ENCODE assay signal across 12 cellular contexts in the genomic region with DNA sequence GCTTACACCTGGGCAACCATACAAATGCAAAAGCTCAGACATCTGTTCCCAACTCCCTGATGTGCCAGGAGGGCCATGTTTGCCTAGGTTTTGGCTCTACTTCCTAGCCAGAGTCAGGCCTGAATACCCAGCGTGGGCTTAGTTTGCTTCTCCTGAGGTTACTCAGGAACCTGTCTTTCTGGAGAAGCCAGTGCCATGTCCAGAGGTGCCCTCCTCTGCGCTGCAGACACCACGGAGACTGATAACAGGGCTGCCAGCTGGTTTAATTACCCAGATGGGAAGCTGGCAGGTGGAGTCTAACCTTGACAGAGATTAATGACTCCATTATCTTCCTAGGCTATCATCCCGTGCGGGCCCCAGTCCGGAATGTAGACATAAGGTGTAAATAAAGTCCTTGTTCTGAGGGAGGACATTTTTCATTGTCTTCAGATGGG. TPM values are rescaled to one million over a fixed set of nuclear protein-coding genes. Genes with fewer than 3 reads are reported as not detected.
DNase-seq lines count a peak whose midpoint lies in the region; ATAC-seq lines count a peak whose summit lies in the region.
"Had no signal": no experiment of that assay in that cellular context is flagged by ENCODE, and none has a peak within 500 bp of the region (broad histone marks: within the 10 kb centered on the region; RNA-seq: fewer than 3 reads in every experiment).

No MANE protein-coding gene starts in this region.

- H3K36me3 Mint-ChIP-seq in central memory CD8-positive, alpha-beta T cell (ENCODE audit: insufficient read depth), result peaks cover 2% of the 10 kb centered on the region
- H3K36me3 Mint-ChIP-seq in CD8-positive, alpha-beta memory T cell, result peaks cover 0 to 9% (median 0%) of the 10 kb centered on the region in 3 donors

- ATAC-seq in central memory CD8-positive, alpha-beta T cell (replicated peaks; ENCODE audit: extremely low read depth, poor library complexity, severe bottlenecking), result no peak
- ATAC-seq: left cardiac atrium had no signal

- DNase-seq in NCI-H1105 treated with DMSO at 0.1 percent for 48 hours (lab: John Stamatoyannopoulos, UW) (peak; percentile 92), NCI-H510A (lab: John Stamatoyannopoulos, UW) (peak; percentile 63), RKO (ENCODE audit: low spot score) (no peak), AG08395 (ENCODE audit: low spot score) (no peak), SKM-1 treated with dmso at 0.1 percent for 144 hours (lab: John Stamatoyannopoulos, UW; ENCODE audit: unreplicated experiment) (no peak)
- DNase-seq in central memory CD8-positive, alpha-beta T cell (ENCODE audit: low spot score in 2 of 2), result no peak
- no peak for DNase-seq in CD8-positive, alpha-beta memory T cell
- DNase-seq: activated effector memory CD4-positive, alpha-beta T cell treated with anti-CD3 and anti-CD28 coated beads, Interleukin-2, amount 50 U/mL, for 16 hours; aorta; left cardiac atrium; MM.1S had no signal

- no peak overlapping the region for H3K9ac ChIP-seq in BLaER1 treated with 17β-estradiol and CSF1 and Interleukin-3, amounts not matched to agents 10 nM and 100 nM

- H3K4me3 ChIP-seq in BLaER1 treated with 17β-estradiol and CSF1 and Interleukin-3, amounts not matched to agents 10 nM and 100 nM, result no peak overlapping the region
- no peak overlapping the region for H3K4me3 ChIP-seq in CD8-positive, alpha-beta memory T cell (ENCODE audit: low read length)

- H3K27ac ChIP-seq in BLaER1 treated with 17β-estradiol and CSF1 and Interleukin-3, amounts not matched to agents 10 nM and 100 nM, result no peak overlapping the region
- H3K27ac ChIP-seq in CD8-positive, alpha-beta memory T cell (ENCODE audit: low read depth, low read length), result no peak overlapping the region

- peaks cover 21% of the 10 kb centered on the region for H3K27me3 Mint-ChIP-seq in central memory CD8-positive, alpha-beta T cell
- peaks cover 4 to 9% of the 10 kb centered on the region in 2 donors for H3K27me3 Mint-ChIP-seq in CD8-positive, alpha-beta memory T cell

- no peaks in the 10 kb centered on the region for H4K20me1 ChIP-seq in BLaER1 treated with 17β-estradiol and CSF1 and Interleukin-3, amounts not matched to agents 10 nM and 100 nM

- no peaks in the 10 kb centered on the region for H3K9me3 Mint-ChIP-seq in central memory CD8-positive, alpha-beta T cell
- peaks cover 0 to 6% (median 2%) of the 10 kb centered on the region in 5 donors for H3K9me3 Mint-ChIP-seq in CD8-positive, alpha-beta memory T cell

- H3K27me3 ChIP-seq in BLaER1 treated with 17β-estradiol and CSF1 and Interleukin-3, amounts not matched to agents 10 nM and 100 nM, result no peaks in the 10 kb centered on the region
- H3K27me3 ChIP-seq in CD8-positive, alpha-beta memory T cell (ENCODE audit: insufficient read depth, low read length, poor library complexity, severe bottlenecking), result peaks cover 3% of the 10 kb centered on the region

- CTCF ChIA-PET in CD8-positive, alpha-beta memory T cell (lab: Charles Lee), result no interaction called here

- H3K36me3 ChIP-seq in BLaER1 treated with 17β-estradiol and CSF1 and Interleukin-3, amounts not matched to agents 10 nM and 100 nM, result no peaks in the 10 kb centered on the region
- no peaks in the 10 kb centered on the region for H3K36me3 ChIP-seq in CD8-positive, alpha-beta memory T cell (ENCODE audit: insufficient read depth, low read length)

- peaks cover 26 to 38% (median 33%) of the 10 kb centered on the region in 10 experiments for H3K4me1 ChIP-seq in BLaER1 treated with 17β-estradiol and CSF1 and Interleukin-3, amounts not matched to agents 10 nM and 100 nM
- peaks cover 13% of the 10 kb centered on the region for H3K4me1 ChIP-seq in CD8-positive, alpha-beta memory T cell (ENCODE audit: insufficient read depth, low read length)

- peak overlapping the region; percentile 33 for H3K27ac Mint-ChIP-seq in central memory CD8-positive, alpha-beta T cell (ENCODE audit: low read depth)
- peak overlapping the region in 1 of 8 donors; percentile 33 for H3K27ac Mint-ChIP-seq in CD8-positive, alpha-beta memory T cell

- POLR2A ChIA-PET in CD8-positive, alpha-beta memory T cell (lab: Charles Lee), result interaction anchor here (0.6 to 1.1 kb wide), 2 partner anchors 14 to 52 kb away, joined by 3 to 4 read pairs; no protein-coding TSS in a partner anchor

- H3K4me2 ChIP-seq in BLaER1 treated with 17β-estradiol and CSF1 and Interleukin-3, amounts not matched to agents 10 nM and 100 nM, result peak overlapping the region in 8 of 11 experiments; percentile 27 to 66 (median 51); a peak in 14 of 22 replicates

- H3K4me3 Mint-ChIP-seq in central memory CD8-positive, alpha-beta T cell, result no peak overlapping the region
- no peak overlapping the region for H3K4me3 Mint-ChIP-seq in CD8-positive, alpha-beta memory T cell

- H3K9me3 ChIP-seq in BLaER1 treated with 17β-estradiol and CSF1 and Interleukin-3, amounts not matched to agents 10 nM and 100 nM (replicated peaks in 1 of 11), result peaks cover 0 to 9% (median 5%) of the 10 kb centered on the region in 11 experiments; a peak in 10 of 22 replicates
- H3K9me3 ChIP-seq in CD8-positive, alpha-beta memory T cell (ENCODE audit: low read length), result no peaks in the 10 kb centered on the region

- no peaks in the 10 kb centered on the region for H3K4me1 Mint-ChIP-seq in central memory CD8-positive, alpha-beta T cell
- peaks cover 7 to 20% (median 13%) of the 10 kb centered on the region in 3 donors for H3K4me1 Mint-ChIP-seq in CD8-positive, alpha-beta memory T cell

RNA-seq across cellular contexts. Expression of a gene that starts 29.1 kb away (rescaled TPM):
- 10 to 100 TPM; 55.7 to 58.9 TPM for total RNA-seq in CD8-positive, alpha-beta memory T cell
- 75.9 TPM for polyA plus RNA-seq in CD8-positive, alpha-beta memory T cell

Comparison
In these comparisons a context has a peak if more than half of its experiments do, and no peak if none do; other contexts are left out.
1. DNase-seq: peak in NCI-H1105 treated with DMSO at 0.1 percent for 48 hours (single experiment) and NCI-H510A (single experiment); none in central memory CD8-positive, alpha-beta T cell (0 of 2), RKO (single experiment), AG08395 (single experiment), CD8-positive, alpha-beta memory T cell (0 of 5) and SKM-1 treated with dmso at 0.1 percent for 144 hours (single experiment).